ENCODE assay signal across 26 cellular contexts in the genomic region with DNA sequence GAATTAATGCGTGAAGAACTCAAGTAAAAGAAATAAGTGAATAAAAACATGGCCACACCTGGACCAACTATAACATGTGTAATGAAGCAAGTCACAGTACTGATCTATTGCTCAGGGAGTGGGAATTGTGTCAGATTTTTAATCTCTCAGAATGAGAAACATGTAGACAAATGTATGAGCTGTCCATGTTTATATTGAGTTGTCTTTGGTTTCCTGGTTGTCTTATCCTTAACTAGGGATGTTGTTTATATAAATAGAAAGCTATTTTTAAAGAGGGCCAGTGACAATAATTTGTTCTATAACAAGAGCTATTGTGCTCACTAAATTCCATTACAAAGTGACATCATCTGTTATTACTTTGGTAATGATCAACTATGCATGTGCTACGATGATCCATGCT.
"Had no signal": no experiment of that assay in that cellular context is flagged by ENCODE, and none has a peak within 500 bp of the region (broad histone marks: within the 10 kb centered on the region; RNA-seq: fewer than 3 reads in every experiment).

No MANE protein-coding gene starts in this region.

- H3K36me3 ChIP-seq: gastroesophageal sphincter, heart left ventricle, pancreas, stomach, suprapubic skin, tibial nerve had no signal

- H3K9me3 ChIP-seq: body of pancreas, gastroesophageal sphincter, mucosa of descending colon, pancreas, psoas muscle, stomach, suprapubic skin, tibial nerve had no signal

- FAIRE-seq: pancreas had no signal

- DNase-seq: activated CD4-positive, alpha-beta T cell treated with anti-CD3 and anti-CD28 coated beads, Interleukin-2, amount 10 ng/mL, durations not matched to agents 7 days and 5 days; activated CD8-positive, alpha-beta memory T cell treated with anti-CD3 and anti-CD28 coated beads, Interleukin-2, amount 10 ng/mL, durations not matched to agents 7 days and 5 days; activated CD8-positive, alpha-beta T cell treated with anti-CD3 and anti-CD28 coated beads for 36 hours; activated effector memory CD4-positive, alpha-beta T cell treated with anti-CD3 and anti-CD28 coated beads, Interleukin-2, amount 50 U/mL, for 16 hours; activated naive CD4-positive, alpha-beta T cell treated with anti-CD3 and anti-CD28 coated beads, Interleukin-2, amount 10 ng/mL, durations not matched to agents 7 days and 5 days; activated naive CD8-positive, alpha-beta T cell treated with anti-CD3 and anti-CD28 coated beads, Interleukin-2, amount 50 U/mL, for 24 hours; activated T-cell treated with anti-CD3 and anti-CD28 coated beads for 4 hours; body of pancreas; effector CD4-positive, alpha-beta T cell; heart left ventricle; islet precursor cell; left colon; mucosa of descending colon; nephron progenitor cell; pancreas; psoas muscle; right cardiac atrium; stimulated activated CD4-positive, alpha-beta T cell treated with anti-CD3 and anti-CD28 coated beads, Interleukin-2, amount 100 ng/mL, for 24 hours; stomach had no signal

- ATAC-seq: activated CD4-positive, CD25-positive, alpha-beta regulatory T cell treated with anti-CD3 and anti-CD28 coated beads, Interleukin-2, amount 50 U/mL, for 24 hours; activated CD8-positive, alpha-beta memory T cell treated with anti-CD3 and anti-CD28 coated beads, Interleukin-2, amount 10 ng/mL, durations not matched to agents 7 days and 5 days; activated CD8-positive, alpha-beta T cell treated with anti-CD3 and anti-CD28 coated beads for 36 hours; activated naive CD8-positive, alpha-beta T cell treated with anti-CD3 and anti-CD28 coated beads, Interleukin-2, amount 50 U/mL, for 24 hours; body of pancreas; gastroesophageal sphincter; heart left ventricle; left colon; mucosa of descending colon; pancreas; psoas muscle; right cardiac atrium; stimulated activated effector memory CD8-positive, alpha-beta T cell treated with anti-CD3 and anti-CD28 coated beads, Interleukin-12 subunit alpha, Interleukin-12 subunit beta, amount 100 ng/mL, for 72 hours had no signal

- H3K27me3 ChIP-seq: body of pancreas, gastroesophageal sphincter, heart left ventricle, pancreas, stomach, suprapubic skin, tibial nerve had no signal

- H3K4me3 ChIP-seq: body of pancreas, gastroesophageal sphincter, heart left ventricle, mucosa of descending colon, pancreas, psoas muscle, skin epidermis, stomach, suprapubic skin, tibial nerve had no signal

- H3K4me1 ChIP-seq: body of pancreas, gastroesophageal sphincter, heart left ventricle, pancreas, psoas muscle, stomach, suprapubic skin, tibial nerve had no signal

- H3K27ac ChIP-seq: body of pancreas, gastroesophageal sphincter, heart left ventricle, pancreas, psoas muscle, skin epidermis, stomach, suprapubic skin, tibial nerve, VCaP had no signal
